In the genomic region with DNA sequence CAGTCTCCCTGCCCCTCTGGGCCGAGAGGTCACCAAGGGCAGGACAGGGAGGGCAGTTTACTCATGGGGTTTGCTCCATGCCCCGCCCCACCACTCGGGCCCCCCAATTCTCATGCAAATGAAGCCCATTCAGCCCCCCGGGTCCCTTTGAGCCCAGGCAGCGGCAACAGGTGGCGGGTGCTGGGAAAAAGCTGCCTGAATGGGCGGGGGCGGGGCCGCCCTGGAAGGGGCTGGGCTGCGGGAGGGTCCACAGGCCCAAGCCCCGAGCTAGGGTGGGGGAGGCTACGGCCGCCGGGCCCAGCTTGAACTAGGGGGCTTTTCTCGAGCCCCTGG, we compare ENCODE assay signal across 16 cellular contexts. TPM values are rescaled to one million over a fixed set of nuclear protein-coding genes. Genes with fewer than 3 reads are reported as not detected.
A peak's percentile ranks its signal among the peaks of the same experiment; 100 is the strongest.
DNase-seq lines count a peak whose midpoint lies in the region; TF ChIP-seq lines count a peak whose summit lies in the region.
"Had no signal": no experiment of that assay in that cellular context is flagged by ENCODE, and none has a peak within 500 bp of the region (broad histone marks: within the 10 kb centered on the region; RNA-seq: fewer than 3 reads in every experiment).

No MANE protein-coding gene starts in this region.

- no peak for TF ChIP-seq CTCF in stomach (IDR thresholded peaks at IDR 0.05)

- H3K4me1 ChIP-seq in iPS-18a (ENCODE audit: control insufficient read depth, low read depth, low read length): peaks cover 46% of the 10 kb centered on the region
- peaks cover 95 to 98% (median 98%) of the 10 kb centered on the region in 4 donors for H3K4me1 ChIP-seq in stomach

- no peak for TF ChIP-seq EP300 in stomach (IDR thresholded peaks at IDR 0.05)

- no peak overlapping the region for H3K27ac Mint-ChIP-seq in activated naive CD4-positive, alpha-beta T cell treated with anti-CD3 and anti-CD28 coated beads, Interleukin-2, amount 10 ng/mL, durations not matched to agents 7 days and 5 days
- H3K27ac Mint-ChIP-seq: activated T-helper 2 cell treated with anti-CD3 and anti-CD28 coated beads, Interferon-gamma antibody, Interleukin-2, Interleukin-4, amounts not matched to agents 10 μg/mL and 5 μg/mL and 100 μg/mL, durations not matched to agents 14 hours and 24 hours and 36 hours had no signal

- WGBS in stomach, 5 donors: 40 to 61% (median 58%) methylated on average over 4 to 15 of the region's 15 CpGs

- H3K4me3 Mint-ChIP-seq in activated naive CD4-positive, alpha-beta T cell treated with anti-CD3 and anti-CD28 coated beads, Interleukin-2, amount 10 ng/mL, durations not matched to agents 7 days and 5 days: no peak overlapping the region

- CTCF ChIA-PET in activated naive CD4-positive, alpha-beta T cell treated with anti-CD3 and anti-CD28 coated beads, Interleukin-2, amount 10 ng/mL, durations not matched to agents 7 days and 5 days (lab: Charles Lee): no interaction called here

- peaks cover 19% of the 10 kb centered on the region for H3K27me3 ChIP-seq in iPS-18a (ENCODE audit: control insufficient read depth, insufficient read depth, low read length)
- H3K27me3 ChIP-seq in stomach: peaks cover 0 to 71% (median 8%) of the 10 kb centered on the region in 3 donors

- H3K36me3 ChIP-seq in iPS-18a (ENCODE audit: control insufficient read depth, low read depth, low read length): peaks cover 18% of the 10 kb centered on the region
- peaks cover 9 to 42% (median 27%) of the 10 kb centered on the region in 4 donors for H3K36me3 ChIP-seq in stomach

- TF ChIP-seq POLR2A in stomach (IDR thresholded peaks at IDR 0.05): no peak

- H3K27me3 Mint-ChIP-seq in activated naive CD4-positive, alpha-beta T cell treated with anti-CD3 and anti-CD28 coated beads, Interleukin-2, amount 10 ng/mL, durations not matched to agents 7 days and 5 days: no peaks in the 10 kb centered on the region

- H3K27ac ChIP-seq in iPS-18a (ENCODE audit: low read length) (no peak overlapping the region), stomach (peak overlapping the region; percentile 84 to 97 (median 92))

- peaks cover 60% of the 10 kb centered on the region for H3K4me1 Mint-ChIP-seq in activated naive CD4-positive, alpha-beta T cell treated with anti-CD3 and anti-CD28 coated beads, Interleukin-2, amount 10 ng/mL, durations not matched to agents 7 days and 5 days

- peak overlapping the region; percentile 2 for H3K9ac ChIP-seq in iPS-18a (ENCODE audit: low read length)

- H3K9me3 Mint-ChIP-seq in activated naive CD4-positive, alpha-beta T cell treated with anti-CD3 and anti-CD28 coated beads, Interleukin-2, amount 10 ng/mL, durations not matched to agents 7 days and 5 days: no peaks in the 10 kb centered on the region
- H3K9me3 Mint-ChIP-seq: activated T-helper 2 cell treated with anti-CD3 and anti-CD28 coated beads, Interferon-gamma antibody, Interleukin-2, Interleukin-4, amounts not matched to agents 10 μg/mL and 5 μg/mL and 100 μg/mL, durations not matched to agents 14 hours and 24 hours and 36 hours had no signal

- H3K4me3 ChIP-seq in iPS-18a (ENCODE audit: low read length): peak overlapping the region; percentile 51
- H3K4me3 ChIP-seq in stomach: peak overlapping the region in 2 of 4 donors; percentile 8 to 78

- DNase-seq in NCI-H2081 (lab: John Stamatoyannopoulos, UW): peak; percentile 29 to 30
- no peak for DNase-seq in NCI-H2081 treated with DMSO at 0.1 percent for 48 hours (lab: John Stamatoyannopoulos, UW)
- DNase-seq in NCI-H774 (lab: John Stamatoyannopoulos, UW): peak; percentile 49
- DNase-seq in stomach: no peak
- no peak for DNase-seq in medulla oblongata (ENCODE audit: extremely low spot score)
- DNase-seq in activated naive CD4-positive, alpha-beta T cell treated with anti-CD3 and anti-CD28 coated beads, Interleukin-2, amount 10 ng/mL, durations not matched to agents 7 days and 5 days: no peak
- no peak for DNase-seq in activated naive CD4-positive, alpha-beta T cell treated with Interleukin-2 at 50 U/mL for 16 hours
- DNase-seq: activated CD4-positive, alpha-beta T cell treated with anti-CD3 and anti-CD28 coated beads, Interleukin-2, amount 50 U/mL, for 1 hour had no signal

- H3K9me3 ChIP-seq in iPS-18a (ENCODE audit: control insufficient read depth, low read depth, low read length): no peaks in the 10 kb centered on the region
- no peaks in the 10 kb centered on the region for H3K9me3 ChIP-seq in stomach

- H3K36me3 Mint-ChIP-seq in activated naive CD4-positive, alpha-beta T cell treated with anti-CD3 and anti-CD28 coated beads, Interleukin-2, amount 10 ng/mL, durations not matched to agents 7 days and 5 days: peaks cover 44% of the 10 kb centered on the region

- intact Hi-C loops in stomach (cut with DNase I; ENCODE audit: low total_unique reads): no loop called here

RNA-seq across cellular contexts. Expression of gene LFNG, which starts 5.2 kb away (rescaled TPM):
- 100 to 1,000 TPM in 1 of 5 donors, 10 to 100 TPM in 3, 1 to 10 TPM in 1; 8.0 to 103 (median 36.2) TPM for total RNA-seq in stomach
- 10 to 100 TPM; 11.8 to 15.4 (median 14.1) TPM for polyA plus RNA-seq in stomach

RNA-seq across cellular contexts. Expression of gene BRAT1, which starts 30.6 kb away (rescaled TPM):
- total RNA-seq in stomach: 100 to 1,000 TPM in 1 of 5 donors, 10 to 100 TPM in 4; 16.3 to 119 (median 35.7) TPM
- 10 to 100 TPM; 23.5 to 25.2 (median 23.5) TPM for polyA plus RNA-seq in stomach

RNA-seq across cellular contexts. Expression of gene IQCE, which starts 34.0 kb away (rescaled TPM):
- total RNA-seq in stomach: 100 to 1,000 TPM in 1 of 5 donors, 10 to 100 TPM in 3, 1 to 10 TPM in 1; 1.8 to 248 (median 49.1) TPM
- polyA plus RNA-seq in stomach: 10 to 100 TPM in 1 of 3 donors, 1 to 10 TPM in 2; 3.0 to 10.5 (median 7.5) TPM

RNA-seq across cellular contexts. Expression of gene GRIFIN, which starts 48.6 kb away (rescaled TPM):
- not detected for total RNA-seq in stomach
- polyA plus RNA-seq in stomach: not detected
- total RNA-seq: activated T-helper 2 cell treated with anti-CD3 and anti-CD28 coated beads, Interferon-gamma antibody, Interleukin-2, Interleukin-4, amounts not matched to agents 10 μg/mL and 5 μg/mL and 100 μg/mL, durations not matched to agents 14 hours and 24 hours and 36 hours; epithelial cell of proximal tubule; HepG2; mucosa of gallbladder; sciatic nerve; T-helper 1 cell treated with Interleukin-12 subunit alpha and Interleukin-12 subunit beta and Interleukin-4 antibody, amounts not matched to agents 30 ng/mL and 1 ng/mL, for 36 hours had no signal
- polyA plus RNA-seq: HepG2, thymus had no signal

Comparison
In these comparisons a context has a peak if more than half of its experiments do, and no peak if none do; other contexts are left out.
1. DNase-seq: peak in NCI-H2081 (2 of 2) and NCI-H774 (single experiment); none in NCI-H2081 treated with DMSO at 0.1 percent for 48 hours (single experiment), stomach (single experiment), medulla oblongata (single experiment), activated naive CD4-positive, alpha-beta T cell treated with anti-CD3 and anti-CD28 coated beads, Interleukin-2, amount 10 ng/mL, durations not matched to agents 7 days and 5 days (single experiment) and activated naive CD4-positive, alpha-beta T cell treated with Interleukin-2 at 50 U/mL for 16 hours (single experiment).